16 cellular contexts compared by ENCODE assay signal in the genomic region with DNA sequence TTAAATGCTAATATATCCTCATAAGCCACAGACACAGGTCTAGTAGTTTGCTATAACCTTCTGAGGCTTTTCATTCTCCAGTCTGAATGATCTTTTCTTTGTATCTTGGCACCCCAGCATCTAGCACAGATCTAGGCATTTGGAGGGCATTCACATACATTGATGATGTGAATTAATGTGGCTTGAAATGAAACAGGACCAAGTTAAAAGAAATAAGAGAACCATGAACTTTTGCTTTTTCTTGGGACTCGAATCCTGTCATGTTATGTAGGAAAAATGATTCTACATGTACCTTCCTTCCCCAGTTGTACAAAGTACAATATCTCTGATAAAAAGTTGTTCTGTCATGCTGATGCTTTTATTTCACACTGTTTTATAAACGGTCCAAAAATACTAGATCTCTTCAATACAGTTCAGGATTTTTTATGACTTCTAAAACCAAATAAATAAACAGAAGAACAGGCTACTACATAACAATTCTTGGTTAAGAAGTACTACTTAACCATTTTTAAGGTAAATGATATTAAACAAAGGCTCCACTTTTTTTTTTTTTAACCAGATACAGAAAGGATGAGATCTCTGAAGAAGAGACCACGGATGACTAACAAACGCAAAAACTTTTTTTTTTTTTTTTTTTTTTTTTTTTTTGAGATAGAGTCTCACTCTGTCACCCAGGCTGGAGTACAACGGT. TPM values are rescaled to one million over a fixed set of nuclear protein-coding genes. Genes with fewer than 3 reads are reported as not detected.
A peak's percentile ranks its signal among the peaks of the same experiment; 100 is the strongest.
DNase-seq lines count a peak whose midpoint lies in the region; ATAC-seq and TF ChIP-seq lines count a peak whose summit lies in the region.
"Had no signal": no experiment of that assay in that cellular context is flagged by ENCODE, and none has a peak within 500 bp of the region (broad histone marks: within the 10 kb centered on the region; RNA-seq: fewer than 3 reads in every experiment).

No MANE protein-coding gene starts in this region.

- peaks cover 73% of the 10 kb centered on the region for H3K79me2 ChIP-seq in DND-41 (ENCODE audit: insufficient read depth, low read length)

- no peak overlapping the region for H2AK5ac ChIP-seq in mesenchymal stem cell (ENCODE audit: low read length, severe bottlenecking)

- H3K4me1 Mint-ChIP-seq in brain = peaks cover 85% of the 10 kb centered on the region

- no peak overlapping the region for H3K4ac ChIP-seq in mesenchymal stem cell (ENCODE audit: low read depth in 1 of 2, low read length in 2 of 2)

- peak overlapping the region in 4 of 5 experiments; percentile 51 to 99 (median 96) for H3K4me3 Mint-ChIP-seq in brain

- H3K27me3 Mint-ChIP-seq in brain = peaks cover 10% of the 10 kb centered on the region

- H3K36me3 Mint-ChIP-seq in brain = no peaks in the 10 kb centered on the region

- H3K18ac ChIP-seq in mesenchymal stem cell (ENCODE audit: low read depth in 1 of 2, low read length in 2 of 2) = no peak overlapping the region

- no peaks in the 10 kb centered on the region for H3K9me3 ChIP-seq in DND-41 (ENCODE audit: insufficient read depth, low read length, severe bottlenecking)
- no peaks in the 10 kb centered on the region for H3K9me3 ChIP-seq in mesenchymal stem cell (ENCODE audit: control insufficient read depth, low read length)
- H3K9me3 ChIP-seq in skeletal muscle tissue (ENCODE audit: control insufficient read depth in 3 of 3, low read length in 3 of 3) = no peaks in the 10 kb centered on the region

- no peak overlapping the region for H2BK120ac ChIP-seq in mesenchymal stem cell (ENCODE audit: low read depth, low read length)

- no peak for ATAC-seq in DND-41 (ENCODE audit: insufficient read depth, low read depth)
- ATAC-seq: SK-N-SH treated with all-trans-retinoic acid at 6 μM for 48 hours had no signal

- no peak overlapping the region for H2BK12ac ChIP-seq in mesenchymal stem cell (ENCODE audit: low read length in 2 of 2)

- H3K23ac ChIP-seq in mesenchymal stem cell (ENCODE audit: low read length in 2 of 2) = no peak overlapping the region

- H3K27ac Mint-ChIP-seq in brain = peak overlapping the region in 3 of 5 experiments; percentile 44 to 96 (median 94)

- no peak for DNase-seq in DND-41
- no peak for DNase-seq in mesenchymal stem cell
- DNase-seq in NCI-H1048 (lab: John Stamatoyannopoulos, UW) = no peak
- DNase-seq in D341Med (ENCODE audit: low spot score) = no peak
- no peak for DNase-seq in NCI-H345 treated with DMSO at 0.1 percent for 48 hours (lab: John Stamatoyannopoulos, UW; ENCODE audit: unreplicated experiment)
- no peak for DNase-seq in MV-4-11 (lab: John Stamatoyannopoulos, UW)
- DNase-seq: activated gamma-delta T cell treated with Interleukin-2 at 50 U/mL for 16 hours; central memory CD4-positive, alpha-beta T cell; DMS 273 treated with DMSO at 0.1 percent for 48 hours; midbrain; NCI-H1105; NCI-H2227 treated with DMSO at 0.1 percent for 48 hours had no signal

- H3K36me3 ChIP-seq in DND-41 (ENCODE audit: insufficient read depth, low read length) = peaks cover 4% of the 10 kb centered on the region; the same call in 1 of the 2 replicates
- no peaks in the 10 kb centered on the region for H3K36me3 ChIP-seq in mesenchymal stem cell (ENCODE audit: control insufficient read depth in 1 of 2, insufficient read depth in 2 of 2, low read depth in 1 of 2, low read length in 2 of 2)
- H3K36me3 ChIP-seq in skeletal muscle tissue (ENCODE audit: control insufficient read depth in 3 of 3, insufficient read depth in 3 of 3, low read length in 3 of 3) = no peaks in the 10 kb centered on the region

- no peak overlapping the region for H4K91ac ChIP-seq in mesenchymal stem cell (ENCODE audit: low read length)

- peak overlapping the region; percentile 69; the same call in 1 of the 2 replicates for H3K4me2 ChIP-seq in DND-41 (ENCODE audit: insufficient read depth, low read length)
- H3K4me2 ChIP-seq in mesenchymal stem cell (ENCODE audit: low read length, poor library complexity, severe bottlenecking) = no peak overlapping the region

- 64% methylated on average over 2 of the region's 5 CpGs for WGBS in mesenchymal stem cell

- no peak overlapping the region for H3K4me3 ChIP-seq in DND-41 (ENCODE audit: low read depth in 1 of 2, low read length in 2 of 2)
- H3K4me3 ChIP-seq in mesenchymal stem cell (ENCODE audit: insufficient read depth in 1 of 2, low read depth in 1 of 2, low read length in 2 of 2) = no peak overlapping the region
- H3K4me3 ChIP-seq in skeletal muscle tissue (ENCODE audit: low read length in 3 of 3) = peak overlapping the region in 2 of 3 donors; percentile 9 to 42
- H3K4me3 ChIP-seq: skin epidermis had no signal

- H3K27ac ChIP-seq in DND-41 (ENCODE audit: low read length) (no peak overlapping the region), mesenchymal stem cell (ENCODE audit: low read length, poor library complexity, severe bottlenecking) (peak overlapping the region; percentile 8), skeletal muscle tissue (ENCODE audit: low read depth, low read length) (peak overlapping the region; percentile 77)

- no peaks in the 10 kb centered on the region for H3K9me3 Mint-ChIP-seq in brain

- H2AFZ ChIP-seq in DND-41 (ENCODE audit: low read depth, low read length) (no peak overlapping the region), mesenchymal stem cell (ENCODE audit: low read depth, low read length) (no peak overlapping the region)

- no peak overlapping the region for H2BK15ac ChIP-seq in mesenchymal stem cell (ENCODE audit: low read depth, poor library complexity, severe bottlenecking)

- no peak overlapping the region for H3K14ac ChIP-seq in mesenchymal stem cell (ENCODE audit: low read length in 2 of 2)

- H2BK5ac ChIP-seq in mesenchymal stem cell (ENCODE audit: low read depth, low read length, poor library complexity, severe bottlenecking) = no peak overlapping the region

- H3K4me1 ChIP-seq in DND-41 (ENCODE audit: insufficient read depth, low read length) = peaks cover 51% of the 10 kb centered on the region
- peaks cover 9% of the 10 kb centered on the region for H3K4me1 ChIP-seq in mesenchymal stem cell (ENCODE audit: control insufficient read depth, insufficient read depth, low read depth, low read length)
- peaks cover 54 to 56% (median 56%) of the 10 kb centered on the region in 3 donors for H3K4me1 ChIP-seq in skeletal muscle tissue (ENCODE audit: control insufficient read depth in 3 of 3, insufficient read depth in 3 of 3, low read length in 3 of 3)

- H3K9ac ChIP-seq in DND-41 (ENCODE audit: low read depth, low read length) = no peak overlapping the region
- no peak overlapping the region for H3K9ac ChIP-seq in mesenchymal stem cell (ENCODE audit: low read length)
- peak overlapping the region; percentile 52 to 72 (median 63) for H3K9ac ChIP-seq in skeletal muscle tissue (ENCODE audit: low read depth in 1 of 3, low read length in 3 of 3)

- no peak overlapping the region for H4K8ac ChIP-seq in mesenchymal stem cell (ENCODE audit: low read length)

- H4K20me1 ChIP-seq in DND-41 (ENCODE audit: insufficient read depth, low read length) = peaks cover 6% of the 10 kb centered on the region; the same call in 1 of the 2 replicates

- TF ChIP-seq CTCF in DND-41 (IDR thresholded peaks at IDR 0.05; ENCODE audit: borderline replicate concordance, extremely low read depth, low read length, poor library complexity, severe bottlenecking) (no peak), brain (conservative IDR thresholded peaks at IDR 0.05) (no peak)

- peaks cover 6% of the 10 kb centered on the region for H3K79me1 ChIP-seq in mesenchymal stem cell (replicated peaks; ENCODE audit: low read length, poor library complexity, severe bottlenecking)

- H3K27me3 ChIP-seq in DND-41 (ENCODE audit: insufficient read depth, low read length, poor library complexity) (no peaks in the 10 kb centered on the region), mesenchymal stem cell (ENCODE audit: control insufficient read depth in 1 of 2, insufficient read depth in 1 of 2, low read length in 2 of 2) (no peaks in the 10 kb centered on the region), skeletal muscle tissue (ENCODE audit: control insufficient read depth in 3 of 3, insufficient read depth in 3 of 3, low read length in 3 of 3) (no peaks in the 10 kb centered on the region)

RNA-seq across cellular contexts. Expression of a gene that starts 3.0 kb away (rescaled TPM):
- polyA plus RNA-seq in brain (ENCODE audit: insufficient read depth, low read depth, low replicate concordance) = 107 TPM
- 42.3 TPM for polyA plus RNA-seq in mesenchymal stem cell (2013, experiment 1 of 2)
- polyA plus RNA-seq in mesenchymal stem cell (2013, experiment 2 of 2) = 43.1 TPM
- total RNA-seq in skeletal muscle tissue = 22.4 TPM

RNA-seq across cellular contexts. Expression of a gene that starts 31.5 kb away (rescaled TPM):
- 48.5 TPM for polyA plus RNA-seq in brain (ENCODE audit: insufficient read depth, low read depth, low replicate concordance)
- 80.5 TPM for polyA plus RNA-seq in mesenchymal stem cell (2013, experiment 1 of 2)
- 87.1 TPM for polyA plus RNA-seq in mesenchymal stem cell (2013, experiment 2 of 2)
- 28.2 TPM for total RNA-seq in skeletal muscle tissue

Comparison
In these comparisons a context has a peak if more than half of its experiments do, and no peak if none do; other contexts are left out.
1. H3K4me3 ChIP-seq: peak in skeletal muscle tissue (2 of 3); none in DND-41 (0 of 2) and mesenchymal stem cell (0 of 2).
2. H3K9ac ChIP-seq: peak in skeletal muscle tissue (3 of 3); none in DND-41 (single experiment) and mesenchymal stem cell (single experiment).